ENCODE assay signal across 17 cellular contexts in genomic region chr6:31468316-31468715, GRCh38.
"Had no signal": no experiment of that assay in that cellular context is flagged by ENCODE, and none has a peak within 500 bp of the region (broad histone marks: within the 10 kb centered on the region; RNA-seq: fewer than 3 reads in every experiment).

No MANE protein-coding gene starts in this region.

- H3K27me3 Mint-ChIP-seq: activated CD4-positive, alpha-beta memory T cell treated with anti-CD3 and anti-CD28 coated beads for 36 hours; activated T-helper 17 cell treated with anti-CD3 and anti-CD28 coated beads, Interleukin-2, amount 50 U/mL, for 72 hours; naive B cell had no signal

- DNase-seq: activated CD4-positive, alpha-beta memory T cell treated with anti-CD3 and anti-CD28 coated beads for 36 hours; activated naive CD4-positive, alpha-beta T cell treated with Interleukin-2 at 50 U/mL for 16 hours; activated T-cell treated with anti-CD3 and anti-CD28 coated beads for 4 hours; cortex of kidney; gastrocnemius medialis; heart left ventricle; kidney glomerular epithelial cell; left ventricle myocardium inferior; mammary epithelial cell; naive B cell; sigmoid colon; spleen; stimulated activated naive CD4-positive, alpha-beta T cell; T-helper 1 cell; T1000; upper lobe of right lung had no signal

- H3K4me3 Mint-ChIP-seq: activated CD4-positive, alpha-beta memory T cell treated with anti-CD3 and anti-CD28 coated beads for 36 hours had no signal

- H3K9me3 Mint-ChIP-seq: activated CD4-positive, alpha-beta memory T cell treated with anti-CD3 and anti-CD28 coated beads for 36 hours; activated T-helper 17 cell treated with anti-CD3 and anti-CD28 coated beads, Interleukin-2, amount 50 U/mL, for 72 hours had no signal

- H3K27ac Mint-ChIP-seq: activated CD4-positive, alpha-beta memory T cell treated with anti-CD3 and anti-CD28 coated beads for 36 hours; activated T-helper 17 cell treated with anti-CD3 and anti-CD28 coated beads, Interleukin-2, amount 50 U/mL, for 72 hours had no signal
